In genomic region chr10:102500621-102501149, GRCh38 we compare ENCODE assay signal across 1 cellular context.
TF ChIP-seq lines count a peak whose summit lies in the region.

No MANE protein-coding gene starts in this region.

TF ChIP-seq in neural cell, 6 proteins besides CTCF, POLR2A, EP300 and RAD21 (continued from another document):
- no peak for TF ChIP-seq REST (IDR thresholded peaks at IDR 0.05; ENCODE audit: borderline replicate concordance)
